19 cellular contexts compared by ENCODE assay signal in genomic region chr19:30082611-30083010, GRCh38.
DNase-seq lines count a peak whose midpoint lies in the region; ATAC-seq, FAIRE-seq and TF ChIP-seq lines count a peak whose summit lies in the region.
"Had no signal": no experiment of that assay in that cellular context is flagged by ENCODE, and none has a peak within 500 bp of the region (broad histone marks: within the 10 kb centered on the region; RNA-seq: fewer than 3 reads in every experiment).

No MANE protein-coding gene starts in this region.

- no peak overlapping the region for H3K4me3 Mint-ChIP-seq in activated CD4-positive, alpha-beta memory T cell treated with anti-CD3 and anti-CD28 coated beads, Interleukin-2, amount 10 ng/mL, durations not matched to agents 7 days and 5 days
- H3K4me3 Mint-ChIP-seq: CD4-positive, CD25-positive, alpha-beta regulatory T cell; CD8-positive, alpha-beta memory T cell had no signal

- peaks cover 4% of the 10 kb centered on the region for H3K4me1 ChIP-seq in left ventricle myocardium inferior
- no peaks in the 10 kb centered on the region for H3K4me1 ChIP-seq in kidney (ENCODE audit: control insufficient read depth in 1 of 2, insufficient read depth in 1 of 2, low read depth in 1 of 2, low read length in 2 of 2)
- no peaks in the 10 kb centered on the region for H3K4me1 ChIP-seq in osteoblast (ENCODE audit: insufficient read depth, low read length)

- no peaks in the 10 kb centered on the region for H3K79me2 ChIP-seq in osteoblast (ENCODE audit: insufficient read depth, low read length)

- H3K27me3 ChIP-seq in left ventricle myocardium inferior (ENCODE audit: low read depth) (peaks cover 15% of the 10 kb centered on the region), osteoblast (ENCODE audit: insufficient read depth, low read length) (no peaks in the 10 kb centered on the region)
- H3K27me3 ChIP-seq: BLaER1 had no signal

- no peak overlapping the region for H3K27ac ChIP-seq in left ventricle myocardium inferior (replicated peaks)
- H3K27ac ChIP-seq in kidney (ENCODE audit: low read depth in 2 of 2, low read length in 2 of 2), result no peak overlapping the region
- no peak overlapping the region for H3K27ac ChIP-seq in osteoblast (ENCODE audit: low read depth, low read length)
- H3K27ac ChIP-seq: BLaER1, GM23248 had no signal

- H2AFZ ChIP-seq in osteoblast (ENCODE audit: low read length), result no peak overlapping the region
- H2AFZ ChIP-seq: GM23248 had no signal

- peaks cover 2% of the 10 kb centered on the region for H3K4me1 Mint-ChIP-seq in activated CD4-positive, alpha-beta memory T cell treated with anti-CD3 and anti-CD28 coated beads, Interleukin-2, amount 10 ng/mL, durations not matched to agents 7 days and 5 days
- H3K4me1 Mint-ChIP-seq: CD8-positive, alpha-beta memory T cell had no signal

- H4K20me1 ChIP-seq in osteoblast (ENCODE audit: insufficient read depth, low read length), result no peaks in the 10 kb centered on the region
- H4K20me1 ChIP-seq: BLaER1 had no signal

- no peak overlapping the region for H3K27ac Mint-ChIP-seq in activated CD4-positive, alpha-beta memory T cell treated with anti-CD3 and anti-CD28 coated beads, Interleukin-2, amount 10 ng/mL, durations not matched to agents 7 days and 5 days
- H3K27ac Mint-ChIP-seq: CD4-positive, CD25-positive, alpha-beta regulatory T cell; CD8-positive, alpha-beta memory T cell had no signal

- no peaks in the 10 kb centered on the region for H3K36me3 ChIP-seq in left ventricle myocardium inferior
- H3K36me3 ChIP-seq in kidney (ENCODE audit: control insufficient read depth in 1 of 2, insufficient read depth in 2 of 2, low read length in 2 of 2), result no peaks in the 10 kb centered on the region
- no peaks in the 10 kb centered on the region for H3K36me3 ChIP-seq in osteoblast (ENCODE audit: insufficient read depth, low read length)
- H3K36me3 ChIP-seq: BLaER1 had no signal

- no peaks in the 10 kb centered on the region for H3K36me3 Mint-ChIP-seq in activated CD4-positive, alpha-beta memory T cell treated with anti-CD3 and anti-CD28 coated beads, Interleukin-2, amount 10 ng/mL, durations not matched to agents 7 days and 5 days (ENCODE audit: low read depth)
- H3K36me3 Mint-ChIP-seq: CD4-positive, CD25-positive, alpha-beta regulatory T cell; CD8-positive, alpha-beta memory T cell had no signal

- H3K9me3 ChIP-seq in left ventricle myocardium inferior (replicated peaks), result no peaks in the 10 kb centered on the region
- peaks cover 0 to 4% of the 10 kb centered on the region in 2 donors for H3K9me3 ChIP-seq in kidney (ENCODE audit: control insufficient read depth in 1 of 2, low read length in 2 of 2)
- H3K9me3 ChIP-seq in osteoblast (ENCODE audit: low read depth, low read length), result no peaks in the 10 kb centered on the region
- H3K9me3 ChIP-seq: BLaER1 had no signal

- H3K9ac ChIP-seq in kidney (ENCODE audit: low read length in 2 of 2), result no peak overlapping the region
- H3K9ac ChIP-seq: BLaER1, GM23248 had no signal

- no peaks in the 10 kb centered on the region for H3K9me3 Mint-ChIP-seq in activated CD4-positive, alpha-beta memory T cell treated with anti-CD3 and anti-CD28 coated beads, Interleukin-2, amount 10 ng/mL, durations not matched to agents 7 days and 5 days
- H3K9me3 Mint-ChIP-seq: CD4-positive, CD25-positive, alpha-beta regulatory T cell had no signal

- TF ChIP-seq CTCF in left ventricle myocardium inferior (IDR thresholded peaks at IDR 0.05; ENCODE audit: borderline replicate concordance) (no peak), kidney (IDR thresholded peaks at IDR 0.05; ENCODE audit: borderline replicate concordance, extremely low read depth, insufficient read depth) (no peak), osteoblast (IDR thresholded peaks at IDR 0.05; ENCODE audit: extremely low read depth, low read depth, low read length) (no peak)

- ATAC-seq in left ventricle myocardium superior, result no peak

- intact Hi-C loops in left ventricle myocardium superior (cut with micrococcal nuclease), result no loop called here
- intact Hi-C loops in left ventricle myocardium inferior (cut with micrococcal nuclease), result no loop called here
- intact Hi-C loops in kidney (cut with DNase I), result no loop called here

- CTCF ChIA-PET in activated CD4-positive, alpha-beta memory T cell treated with anti-CD3 and anti-CD28 coated beads, Interleukin-2, amount 10 ng/mL, durations not matched to agents 7 days and 5 days (lab: Charles Lee), result no interaction called here

- H3K4me2 ChIP-seq in osteoblast (ENCODE audit: insufficient read depth, low read length), result no peak overlapping the region
- H3K4me2 ChIP-seq: BLaER1 had no signal

- no peak for FAIRE-seq in kidney (lab: Jason Lieb, UNC)
- FAIRE-seq: G401.6, GM12891, GM19239, H54 had no signal

- POLR2A ChIA-PET in activated CD4-positive, alpha-beta memory T cell treated with anti-CD3 and anti-CD28 coated beads, Interleukin-2, amount 10 ng/mL, durations not matched to agents 7 days and 5 days (lab: Charles Lee), result no interaction called here

- H3K27me3 Mint-ChIP-seq in activated CD4-positive, alpha-beta memory T cell treated with anti-CD3 and anti-CD28 coated beads, Interleukin-2, amount 10 ng/mL, durations not matched to agents 7 days and 5 days, result no peaks in the 10 kb centered on the region

- DNase-seq in left ventricle myocardium superior (peak; percentile 18), left ventricle myocardium inferior (no peak), kidney (peak; percentile 22), osteoblast (ENCODE audit: insufficient read length, low spot score, missing footprints) (peak; percentile 17), putamen (ENCODE audit: low spot score) (no peak), CD1c-positive myeloid dendritic cell (ENCODE audit: extremely low spot score) (no peak), DMS 273 (lab: John Stamatoyannopoulos, UW; ENCODE audit: unreplicated experiment) (no peak)
- DNase-seq in activated CD4-positive, alpha-beta memory T cell treated with anti-CD3 and anti-CD28 coated beads, Interleukin-2, amount 10 ng/mL, durations not matched to agents 7 days and 5 days, result no peak
- DNase-seq: 8988T; CD4-positive, CD25-positive, alpha-beta regulatory T cell; CD8-positive, alpha-beta memory T cell; COR-L47; GM23248; HCEC 1CT had no signal

- H3K4me3 ChIP-seq in left ventricle myocardium inferior (no peak overlapping the region), kidney (ENCODE audit: low read length in 2 of 2) (no peak overlapping the region), osteoblast (ENCODE audit: insufficient read depth, low read length) (no peak overlapping the region)
- H3K4me3 ChIP-seq: BLaER1, GM23248 had no signal

Comparison
In these comparisons a context has a peak if more than half of its experiments do, and no peak if none do; other contexts are left out.
1. DNase-seq: peak in left ventricle myocardium superior (single experiment), kidney (single experiment) and osteoblast (single experiment); none in left ventricle myocardium inferior (single experiment), activated CD4-positive, alpha-beta memory T cell treated with anti-CD3 and anti-CD28 coated beads, Interleukin-2, amount 10 ng/mL, durations not matched to agents 7 days and 5 days (single experiment), putamen (single experiment), CD1c-positive myeloid dendritic cell (single experiment) and DMS 273 (single experiment).